Comparison of ENCODE assay signal across 19 cellular contexts in the genomic region with DNA sequence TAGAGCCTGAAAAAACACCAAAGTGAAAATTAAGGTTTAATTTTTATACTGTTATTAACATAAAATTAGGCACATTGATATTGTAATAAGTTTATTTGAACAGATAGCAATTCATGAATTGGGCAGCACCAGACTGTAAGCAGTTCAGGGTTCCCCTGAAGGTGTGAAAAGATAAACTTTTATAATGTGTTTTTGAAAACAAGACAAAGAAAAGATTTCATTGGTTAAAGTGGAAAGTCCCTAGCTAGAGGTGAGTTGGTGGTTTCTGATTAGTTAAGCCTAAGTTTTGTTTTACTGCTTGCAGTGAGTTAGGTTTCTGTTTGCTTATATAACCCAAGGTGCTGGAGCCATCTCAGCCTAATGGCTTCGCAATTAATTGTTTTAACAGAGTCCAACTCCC.
A peak's percentile ranks its signal among the peaks of the same experiment; 100 is the strongest.
DNase-seq lines count a peak whose midpoint lies in the region; ATAC-seq lines count a peak whose summit lies in the region.
"Had no signal": no experiment of that assay in that cellular context is flagged by ENCODE, and none has a peak within 500 bp of the region (broad histone marks: within the 10 kb centered on the region; RNA-seq: fewer than 3 reads in every experiment).

No MANE protein-coding gene starts in this region.

- DNase-seq in T-helper 17 cell (no peak), SK-N-DZ (ENCODE audit: low spot score) (no peak), NCI-H2029 treated with DMSO at 0.1 percent for 48 hours (lab: John Stamatoyannopoulos, UW) (no peak)
- no peak for DNase-seq in activated CD4-positive, CD25-positive, alpha-beta regulatory T cell (lab: John Stamatoyannopoulos, UW)
- DNase-seq: activated CD4-positive, alpha-beta T cell treated with anti-CD3 and anti-CD28 coated beads, Interleukin-2, amount 50 U/mL, for 4 hours; body of pancreas; COR-L47; Kasumi-1; left lung; NCI-H1092 treated with DMSO at 0.1 percent for 48 hours; NCI-H2107; small intestine; stimulated activated CD4-positive, alpha-beta T cell treated with anti-CD3 and anti-CD28 coated beads, Interleukin-4, amount 100 ng/mL, for 1 hour; upper lobe of right lung had no signal

- no peak overlapping the region for H3K27ac Mint-ChIP-seq in T-helper 17 cell
- H3K27ac Mint-ChIP-seq: GM23338 had no signal

- no peaks in the 10 kb centered on the region for H3K27me3 Mint-ChIP-seq in T-helper 17 cell

- H3K4me3 Mint-ChIP-seq in T-helper 17 cell = no peak overlapping the region
- H3K4me3 Mint-ChIP-seq: GM23338 had no signal

- no peaks in the 10 kb centered on the region for H3K9me3 ChIP-seq in T-helper 17 cell (ENCODE audit: control insufficient read depth, low read length, poor library complexity, severe bottlenecking)
- H3K9me3 ChIP-seq: body of pancreas, left lung, upper lobe of right lung had no signal

- no peaks in the 10 kb centered on the region for H3K4me1 Mint-ChIP-seq in T-helper 17 cell

- no peaks in the 10 kb centered on the region for H3K36me3 Mint-ChIP-seq in T-helper 17 cell (ENCODE audit: low read depth)

- peak; percentile 65 for ATAC-seq in GM18517 (IDR thresholded peaks at IDR 0.05; ENCODE audit: unreplicated experiment)
- peak; percentile 74 for ATAC-seq in GM18909 (IDR thresholded peaks at IDR 0.05; ENCODE audit: poor library complexity, unreplicated experiment)
- ATAC-seq in HG02763 (IDR thresholded peaks at IDR 0.05; ENCODE audit: unreplicated experiment) = peak; percentile 54
- ATAC-seq in T-helper 17 cell = peak; percentile 33
- ATAC-seq in HG03135 (IDR thresholded peaks at IDR 0.05; ENCODE audit: unreplicated experiment) = no peak
- ATAC-seq: body of pancreas, GM23338, left lung, upper lobe of right lung had no signal
